ENCODE assay signal across 16 cellular contexts in the genomic region with DNA sequence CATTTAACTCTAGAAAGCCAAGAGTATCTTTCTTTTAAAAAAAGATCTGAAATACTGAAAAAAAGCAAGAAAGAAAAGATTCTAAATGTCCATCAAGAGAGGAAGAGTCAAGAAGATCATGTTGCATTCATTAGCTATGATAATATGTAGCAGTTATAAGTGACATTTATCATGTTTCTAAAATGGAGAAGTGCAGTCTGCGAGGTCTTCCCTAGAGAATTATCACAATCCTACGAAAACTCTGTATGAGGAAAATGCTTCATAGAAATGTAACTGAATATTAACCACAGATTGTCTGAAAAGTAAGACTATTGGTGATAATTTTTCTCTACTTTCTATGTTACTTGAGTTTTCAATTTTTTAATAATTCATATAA.
A peak's percentile ranks its signal among the peaks of the same experiment; 100 is the strongest.
DNase-seq lines count a peak whose midpoint lies in the region; TF ChIP-seq lines count a peak whose summit lies in the region.
"Had no signal": no experiment of that assay in that cellular context is flagged by ENCODE, and none has a peak within 500 bp of the region (broad histone marks: within the 10 kb centered on the region; RNA-seq: fewer than 3 reads in every experiment).

No MANE protein-coding gene starts in this region.

- no peak for TF ChIP-seq CTCF in NB4 (IDR thresholded peaks at IDR 0.05; ENCODE audit: low read depth, low read length)

- no peaks in the 10 kb centered on the region for H3K36me3 ChIP-seq in BLaER1 treated with 17β-estradiol and CSF1 and Interleukin-3, amounts not matched to agents 10 nM and 100 nM
- H3K36me3 ChIP-seq: BE2C had no signal

- H3K27me3 ChIP-seq in BLaER1 treated with 17β-estradiol and CSF1 and Interleukin-3, amounts not matched to agents 10 nM and 100 nM = no peaks in the 10 kb centered on the region
- H3K27me3 ChIP-seq: BE2C had no signal

- H4K20me1 ChIP-seq in BLaER1 treated with 17β-estradiol and CSF1 and Interleukin-3, amounts not matched to agents 10 nM and 100 nM = no peaks in the 10 kb centered on the region

- H3K4me3 ChIP-seq in BLaER1 treated with 17β-estradiol and CSF1 and Interleukin-3, amounts not matched to agents 10 nM and 100 nM = no peak overlapping the region
- H3K4me3 ChIP-seq in NB4 (ENCODE audit: low read depth, low read length) = no peak overlapping the region

- no peak overlapping the region for H3K27ac ChIP-seq in BLaER1 treated with 17β-estradiol and CSF1 and Interleukin-3, amounts not matched to agents 10 nM and 100 nM

- H3K9me3 ChIP-seq in BLaER1 treated with 17β-estradiol and CSF1 and Interleukin-3, amounts not matched to agents 10 nM and 100 nM (replicated peaks in 1 of 11) = peaks cover 0 to 3% (median 0%) of the 10 kb centered on the region in 11 experiments; a peak in 1 of 22 replicates
- H3K9me3 ChIP-seq: BE2C, Caco-2 had no signal

- peaks cover 0 to 13% (median 10%) of the 10 kb centered on the region in 10 experiments; a peak in 12 of 20 replicates for H3K4me1 ChIP-seq in BLaER1 treated with 17β-estradiol and CSF1 and Interleukin-3, amounts not matched to agents 10 nM and 100 nM
- H3K4me1 ChIP-seq: BE2C, Caco-2 had no signal

- TF ChIP-seq POLR2A in NB4 (IDR thresholded peaks at IDR 0.05; ENCODE audit: extremely low read depth, insufficient read length) = no peak

- peak; percentile 7 for DNase-seq in NB4 (ENCODE audit: low read depth)
- no peak for DNase-seq in COLO829 (ENCODE audit: low spot score)
- DNase-seq in NCI-H345 (lab: John Stamatoyannopoulos, UW) = no peak
- no peak for DNase-seq in cerebellar nuclear complex (lab: John Stamatoyannopoulos, UW)
- DNase-seq: 8988T; ACHN; BE2C; C1 segment of cervical spinal cord; Caco-2; Calu3; CD4-positive, alpha-beta memory T cell; CD4-positive, CD25-positive, alpha-beta regulatory T cell; CD8-positive, alpha-beta memory T cell; DMS79 treated with DMSO at 0.1 percent for 48 hours; GF-D8 had no signal

- H3K4me2 ChIP-seq in BLaER1 treated with 17β-estradiol and CSF1 and Interleukin-3, amounts not matched to agents 10 nM and 100 nM = peak overlapping the region in 8 of 11 experiments; percentile 2 to 60 (median 40); a peak in 12 of 22 replicates

- no peak overlapping the region for H3K9ac ChIP-seq in BLaER1 treated with 17β-estradiol and CSF1 and Interleukin-3, amounts not matched to agents 10 nM and 100 nM
